9 cellular contexts compared by ENCODE assay signal in the genomic region with DNA sequence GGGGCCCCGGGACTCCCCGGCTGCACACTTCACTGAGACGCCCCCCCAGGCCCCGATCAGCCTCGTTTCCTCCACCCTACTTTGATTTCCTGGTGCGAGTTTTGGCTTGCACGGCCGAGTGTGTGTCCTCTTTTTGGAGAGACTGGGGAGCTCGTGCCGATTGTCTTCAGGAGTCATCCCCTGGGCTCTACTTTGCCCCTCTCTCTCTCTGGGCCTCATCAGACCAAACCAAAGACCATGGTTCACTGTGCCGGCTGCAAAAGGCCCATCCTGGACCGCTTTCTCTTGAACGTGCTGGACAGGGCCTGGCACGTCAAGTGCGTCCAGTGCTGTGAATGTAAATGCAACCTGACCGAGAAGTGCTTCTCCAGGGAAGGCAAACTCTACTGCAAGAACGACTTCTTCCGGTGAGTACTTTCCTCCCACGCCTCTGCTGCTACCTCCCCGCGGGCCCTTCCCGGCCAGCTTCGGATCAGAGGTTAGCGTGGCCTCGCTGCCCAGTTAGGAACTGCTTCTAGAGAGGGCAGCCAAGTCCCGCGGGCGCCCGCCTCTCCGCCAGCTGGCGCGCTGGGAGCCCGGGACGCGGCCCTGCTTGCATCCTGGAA. TPM values are rescaled to one million over a fixed set of nuclear protein-coding genes. Genes with fewer than 3 reads are reported as not detected.
DNase-seq lines count a peak whose midpoint lies in the region; ATAC-seq and TF ChIP-seq lines count a peak whose summit lies in the region.
"Had no signal": no experiment of that assay in that cellular context is flagged by ENCODE, and none has a peak within 500 bp of the region (broad histone marks: within the 10 kb centered on the region; RNA-seq: fewer than 3 reads in every experiment).

No MANE protein-coding gene starts in this region.

- H3K9me3 Mint-ChIP-seq in CD14-positive monocyte, result peaks cover 0 to 67% (median 47%) of the 10 kb centered on the region in 7 donors
- H3K9me3 Mint-ChIP-seq in activated naive CD8-positive, alpha-beta T cell (ENCODE audit: low read depth), result no peaks in the 10 kb centered on the region

- H3K36me3 Mint-ChIP-seq in CD14-positive monocyte, result peaks cover 29 to 30% of the 10 kb centered on the region in 2 donors
- no peaks in the 10 kb centered on the region for H3K36me3 Mint-ChIP-seq in activated naive CD8-positive, alpha-beta T cell

- ATAC-seq in left lobe of liver (peak; percentile 92), GM21381 (IDR thresholded peaks at IDR 0.05; ENCODE audit: unreplicated experiment) (no peak), GM19023 (IDR thresholded peaks at IDR 0.05; ENCODE audit: unreplicated experiment) (no peak), GM21737 (IDR thresholded peaks at IDR 0.05; ENCODE audit: unreplicated experiment) (no peak)

- no peak overlapping the region for H3K27ac Mint-ChIP-seq in CD14-positive monocyte
- peak overlapping the region; percentile 75 for H3K27ac Mint-ChIP-seq in activated naive CD8-positive, alpha-beta T cell

- peaks cover 97% of the 10 kb centered on the region for H3K27me3 ChIP-seq in H7 (ENCODE audit: control insufficient read depth, insufficient read depth, low read length)

- intact Hi-C loops in CD14-positive monocyte (cut with micrococcal nuclease), result loop anchor here in 1 of 2 donors (10.0 kb wide), 1 partner anchor 1443 kb away; no protein-coding TSS in a partner anchor

- DNase-seq in CD14-positive monocyte (ENCODE audit: low spot score) (no peak), H7 (peak; percentile 78), left lobe of liver (ENCODE audit: low spot score) (peak; percentile 81), NCI-H524 treated with DMSO at 0.1 percent for 48 hours (lab: John Stamatoyannopoulos, UW) (no peak)

- peaks cover 91 to 100% (median 99%) of the 10 kb centered on the region in 3 donors for H3K27me3 Mint-ChIP-seq in CD14-positive monocyte (ENCODE audit: low read depth in 3 of 3)
- H3K27me3 Mint-ChIP-seq in activated naive CD8-positive, alpha-beta T cell, result peaks cover 43% of the 10 kb centered on the region

- H3K4me1 Mint-ChIP-seq in CD14-positive monocyte, result peaks cover 69% of the 10 kb centered on the region
- H3K4me1 Mint-ChIP-seq in activated naive CD8-positive, alpha-beta T cell (ENCODE audit: low read depth), result peaks cover 60% of the 10 kb centered on the region

- TF ChIP-seq CTCF in CD14-positive monocyte (IDR thresholded peaks at IDR 0.05), result no peak

- no peaks in the 10 kb centered on the region for H3K36me3 ChIP-seq in H7 (replicated peaks; ENCODE audit: control insufficient read depth, insufficient read depth, low read length)

- peak overlapping the region; percentile 70 for H3K4me3 ChIP-seq in H7 (ENCODE audit: insufficient read depth, low read depth, low read length)

- H3K4me3 Mint-ChIP-seq in CD14-positive monocyte, result peak overlapping the region; percentile 69 to 89
- H3K4me3 Mint-ChIP-seq in activated naive CD8-positive, alpha-beta T cell, result peak overlapping the region; percentile 81

RNA-seq across cellular contexts. Expression of a gene that starts 0.8 kb away (rescaled TPM):
- not detected for polyA plus RNA-seq in CD14-positive monocyte
- 14.2 and 23.1 TPM in 2 replicates for total RNA-seq in H7 (2014; rRNA removed; shearing (Covaris generic))
- not detected for total RNA-seq in left lobe of liver
- total RNA-seq: liver had no signal
- polyA plus RNA-seq: liver had no signal

RNA-seq across cellular contexts. Expression of a gene that starts 10.7 kb away (rescaled TPM):
- polyA plus RNA-seq in CD14-positive monocyte, result 10 to 100 TPM; 41.1 to 57.9 TPM
- 65.4 and 74.7 TPM in 2 replicates for total RNA-seq in H7 (2014; rRNA removed; shearing (Covaris generic))
- total RNA-seq in left lobe of liver, result 17.7 TPM

Comparison
In these comparisons a context has a peak if more than half of its experiments do, and no peak if none do; other contexts are left out.
1. DNase-seq: peak in H7 (single experiment) and left lobe of liver (single experiment); none in CD14-positive monocyte (single experiment) and NCI-H524 treated with DMSO at 0.1 percent for 48 hours (single experiment).
2. RNA of a gene that starts 0.8 kb away (total RNA-seq): 14.2 to 23.1 TPM in H7; not detected in left lobe of liver (single experiment); every median in the first group is over 10 times any median in the second.